In the genomic region with DNA sequence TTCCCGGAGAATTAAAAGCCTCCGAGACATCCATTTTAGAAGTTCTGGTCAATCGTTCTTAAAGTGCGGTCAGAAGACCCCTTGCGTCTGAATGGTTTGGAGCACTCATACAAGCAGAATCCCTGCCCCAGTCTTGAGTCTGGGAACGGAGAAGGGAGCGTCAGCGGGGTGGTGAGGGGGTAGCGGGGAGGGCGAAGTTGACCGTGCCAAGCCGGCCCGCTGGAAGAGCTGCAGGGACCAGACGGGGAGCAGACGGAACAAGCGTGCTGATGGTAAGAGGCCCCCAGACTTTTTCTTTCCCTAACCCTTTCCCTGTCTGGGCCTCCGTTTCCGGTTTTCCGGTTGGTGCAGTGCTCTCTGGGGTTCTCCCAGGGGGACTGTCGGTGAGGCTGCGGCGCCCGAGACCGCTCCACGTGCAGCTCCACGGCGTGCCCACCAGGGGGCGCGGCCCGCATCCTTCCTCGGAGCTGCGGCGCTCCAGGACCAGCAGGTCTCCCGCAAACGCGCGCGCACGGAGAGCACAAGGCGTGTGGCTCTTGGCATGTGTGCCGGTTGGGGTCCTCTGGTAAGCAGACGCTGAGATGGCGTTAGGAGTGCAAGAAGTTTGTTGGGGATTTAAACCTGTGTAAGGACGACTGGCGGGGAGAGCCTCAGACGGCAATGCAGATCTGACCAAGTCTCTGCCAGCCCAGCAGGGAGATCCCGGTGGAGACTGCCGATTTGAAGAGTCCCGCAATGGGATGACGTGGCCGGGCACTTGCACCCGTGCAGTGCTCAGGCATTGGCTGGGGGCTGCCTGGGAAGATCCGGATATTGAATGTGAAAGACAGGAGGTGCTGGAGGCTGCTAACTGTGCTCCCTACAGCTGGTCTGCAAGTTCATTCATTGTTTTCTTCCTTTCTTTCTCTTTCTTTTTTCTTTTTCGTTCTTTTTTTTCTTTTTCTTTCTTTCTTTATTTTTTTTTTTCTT, we compare ENCODE assay signal across 8 cellular contexts. TPM values are rescaled to one million over a fixed set of nuclear protein-coding genes. Genes with fewer than 3 reads are reported as not detected.
DNase-seq lines count a peak whose midpoint lies in the region; ATAC-seq and TF ChIP-seq lines count a peak whose summit lies in the region.

No MANE protein-coding gene starts in this region.

- peaks cover 12% of the 10 kb centered on the region for H3K27me3 ChIP-seq in DND-41 (ENCODE audit: insufficient read depth, low read length, poor library complexity)

- no peak overlapping the region for H3K27ac Mint-ChIP-seq in activated CD8-positive, alpha-beta T cell treated with anti-CD3 and anti-CD28 coated beads, Interleukin-2, amount 10 ng/mL, durations not matched to agents 7 days and 5 days

- no peaks in the 10 kb centered on the region for H3K9me3 ChIP-seq in DND-41 (ENCODE audit: insufficient read depth, low read length, severe bottlenecking)

- H3K4me3 Mint-ChIP-seq in activated CD8-positive, alpha-beta T cell treated with anti-CD3 and anti-CD28 coated beads, Interleukin-2, amount 10 ng/mL, durations not matched to agents 7 days and 5 days = peak overlapping the region; percentile 57

- peak overlapping the region; percentile 30; the same call in 1 of the 2 replicates for H2AFZ ChIP-seq in DND-41 (ENCODE audit: low read depth, low read length)

- H4K20me1 ChIP-seq in DND-41 (ENCODE audit: insufficient read depth, low read length) = no peaks in the 10 kb centered on the region; the same call in 1 of the 2 replicates

- H3K4me1 ChIP-seq in DND-41 (ENCODE audit: insufficient read depth, low read length) = peaks cover 9% of the 10 kb centered on the region

- H3K4me1 Mint-ChIP-seq in activated CD8-positive, alpha-beta T cell treated with anti-CD3 and anti-CD28 coated beads, Interleukin-2, amount 10 ng/mL, durations not matched to agents 7 days and 5 days (ENCODE audit: low read depth) = peaks cover 16% of the 10 kb centered on the region

- POLR2A ChIA-PET in activated CD8-positive, alpha-beta T cell treated with anti-CD3 and anti-CD28 coated beads, Interleukin-2, amount 10 ng/mL, durations not matched to agents 7 days and 5 days (lab: Charles Lee) = no interaction called here

- H3K27ac ChIP-seq in DND-41 (ENCODE audit: low read length) = no peak overlapping the region

- no peaks in the 10 kb centered on the region for H3K9me3 Mint-ChIP-seq in activated CD8-positive, alpha-beta T cell treated with anti-CD3 and anti-CD28 coated beads, Interleukin-2, amount 10 ng/mL, durations not matched to agents 7 days and 5 days (ENCODE audit: insufficient read depth)

- no peaks in the 10 kb centered on the region for H3K36me3 ChIP-seq in DND-41 (ENCODE audit: insufficient read depth, low read length)

- no peak overlapping the region for H3K9ac ChIP-seq in DND-41 (ENCODE audit: low read depth, low read length)

- DNase-seq in DND-41 = peak; percentile 61
- peak; percentile 84 for DNase-seq in NCI-H69 (lab: John Stamatoyannopoulos, UW)
- peak; percentile 76 for DNase-seq in activated CD8-positive, alpha-beta T cell treated with anti-CD3 and anti-CD28 coated beads, Interleukin-2, amount 10 ng/mL, durations not matched to agents 7 days and 5 days
- peak; percentile 45 for DNase-seq in effector CD8-positive, alpha-beta T cell (lab: John Stamatoyannopoulos, UW)
- peak; percentile 86 for DNase-seq in medulla oblongata (ENCODE audit: extremely low spot score)
- DNase-seq in stimulated activated CD4-positive, alpha-beta T cell treated with anti-CD3 and anti-CD28 coated beads, TNF-alpha, amount 100 ng/mL, for 4 hours (ENCODE audit: low read depth in 3 of 3) = peak; percentile 52 to 60 (median 53)

- no peaks in the 10 kb centered on the region for H3K79me2 ChIP-seq in DND-41 (ENCODE audit: insufficient read depth, low read length)

- H3K4me2 ChIP-seq in DND-41 (ENCODE audit: insufficient read depth, low read length) = peak overlapping the region; percentile 62

- peaks cover 44% of the 10 kb centered on the region for H3K27me3 Mint-ChIP-seq in activated CD8-positive, alpha-beta T cell treated with anti-CD3 and anti-CD28 coated beads, Interleukin-2, amount 10 ng/mL, durations not matched to agents 7 days and 5 days (ENCODE audit: low read depth)

- H3K4me3 ChIP-seq in DND-41 (ENCODE audit: low read depth in 1 of 2, low read length in 2 of 2) = peak overlapping the region in 1 of 2 experiments; percentile 24; a peak in 1 of 4 replicates

- CTCF ChIA-PET in activated CD8-positive, alpha-beta T cell treated with anti-CD3 and anti-CD28 coated beads, Interleukin-2, amount 10 ng/mL, durations not matched to agents 7 days and 5 days (lab: Charles Lee) = interaction anchor here (0.7 to 2.9 kb wide), 25 partner anchors 10 to 493 kb away, joined by 3 to 65 read pairs (median 4); no protein-coding TSS in a partner anchor

- ATAC-seq in DND-41 (ENCODE audit: insufficient read depth, low read depth) = peak; percentile 91
- peak; percentile 55 for ATAC-seq in HG02970 (IDR thresholded peaks at IDR 0.05; ENCODE audit: low FRiP score, unreplicated experiment)
- ATAC-seq in activated CD8-positive, alpha-beta T cell treated with anti-CD3 and anti-CD28 coated beads, Interleukin-2, amount 10 ng/mL, durations not matched to agents 7 days and 5 days = peak; percentile 93
- no peak for ATAC-seq in HG02623 (IDR thresholded peaks at IDR 0.05; ENCODE audit: unreplicated experiment)

- TF ChIP-seq CTCF in DND-41 (IDR thresholded peaks at IDR 0.05; ENCODE audit: borderline replicate concordance, extremely low read depth, low read length, poor library complexity, severe bottlenecking) = peak; percentile 84

- no peaks in the 10 kb centered on the region for H3K36me3 Mint-ChIP-seq in activated CD8-positive, alpha-beta T cell treated with anti-CD3 and anti-CD28 coated beads, Interleukin-2, amount 10 ng/mL, durations not matched to agents 7 days and 5 days (ENCODE audit: low read depth)

RNA-seq across cellular contexts. Expression of a gene that starts 19.2 kb away (rescaled TPM):
- total RNA-seq in activated CD8-positive, alpha-beta T cell treated with anti-CD3 and anti-CD28 coated beads, Interleukin-2, amount 10 ng/mL, durations not matched to agents 7 days and 5 days = not detected
